ENCODE assay signal across 8 cellular contexts in the genomic region with DNA sequence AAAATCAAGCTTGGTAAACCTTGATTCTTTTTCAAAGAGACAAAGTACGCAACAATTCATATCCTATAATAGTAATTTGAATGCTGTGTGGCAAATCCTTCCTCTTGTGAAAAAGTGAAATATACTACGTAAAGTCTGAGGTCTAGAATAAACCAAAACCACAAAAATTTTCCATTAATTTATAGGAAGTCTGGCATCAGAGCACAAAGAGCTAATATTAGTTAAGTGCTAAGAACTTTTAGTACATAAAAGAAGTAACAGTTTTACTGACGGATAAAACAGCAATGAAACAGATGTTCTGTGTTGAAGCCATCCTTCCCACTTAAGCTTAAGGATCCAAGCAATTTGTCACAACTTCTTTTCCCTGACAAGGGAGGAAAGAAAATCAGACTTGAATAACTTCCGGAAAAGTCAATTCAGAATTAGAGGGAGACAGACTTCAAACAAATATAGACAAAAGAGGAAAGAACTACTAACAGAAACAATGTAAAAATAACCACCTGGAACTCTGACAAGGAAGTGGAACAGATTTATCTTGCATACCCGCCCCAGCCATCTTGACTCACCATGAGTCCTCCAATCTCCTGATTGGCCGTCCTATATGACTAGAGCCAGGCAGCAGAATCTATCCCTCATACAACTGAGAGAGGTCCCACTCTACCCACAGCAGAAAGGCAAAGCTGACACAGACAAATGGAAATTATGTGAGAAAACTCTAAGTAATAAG. TPM values are rescaled to one million over a fixed set of nuclear protein-coding genes. Genes with fewer than 3 reads are reported as not detected.
DNase-seq lines count a peak whose midpoint lies in the region; ATAC-seq, FAIRE-seq and TF ChIP-seq lines count a peak whose summit lies in the region.
"Had no signal": no experiment of that assay in that cellular context is flagged by ENCODE, and none has a peak within 500 bp of the region (broad histone marks: within the 10 kb centered on the region; RNA-seq: fewer than 3 reads in every experiment).

No MANE protein-coding gene starts in this region.

- peak overlapping the region; percentile 3 for H3K4me2 ChIP-seq in skeletal muscle satellite cell (ENCODE audit: low read length)
- H3K4me2 ChIP-seq: GM23338 had no signal

- H3K36me3 ChIP-seq in skeletal muscle satellite cell (ENCODE audit: insufficient read depth, low read length) (peaks cover 69% of the 10 kb centered on the region), testis (ENCODE audit: low read depth, missing control alignments) (no peaks in the 10 kb centered on the region)

- no peak overlapping the region for H3K9ac ChIP-seq in skeletal muscle satellite cell (ENCODE audit: low read depth, low read length)

- no peak overlapping the region for H3K27ac ChIP-seq in testis

- H3K4me1 ChIP-seq in skeletal muscle satellite cell (ENCODE audit: control insufficient read depth, insufficient read depth, low read length): peaks cover 10% of the 10 kb centered on the region
- peaks cover 3% of the 10 kb centered on the region for H3K4me1 ChIP-seq in testis

- intact Hi-C loops in testis (cut with DNase I; ENCODE audit: low total_unique reads): no loop called here

- TF ChIP-seq CTCF in testis (IDR thresholded peaks at IDR 0.05): no peak

- peak; percentile 80 for ATAC-seq in esophagus mucosa
- ATAC-seq: GM23338 had no signal

- TF ChIP-seq POLR2A in testis (IDR thresholded peaks at IDR 0.05): no peak

- no peaks in the 10 kb centered on the region for H3K9me3 ChIP-seq in skeletal muscle satellite cell (replicated peaks; ENCODE audit: low read length)
- no peaks in the 10 kb centered on the region for H3K9me3 ChIP-seq in testis

- DNase-seq in GM19239 (ENCODE audit: insufficient read length, low spot score) (no peak), NCI-H226 (peak; percentile 76), urothelium cell line (ENCODE audit: low spot score) (no peak), testis (no peak), islet precursor cell (no peak)

- no peak overlapping the region for H3K4me3 ChIP-seq in skeletal muscle satellite cell (ENCODE audit: low read length)
- no peak overlapping the region for H3K4me3 ChIP-seq in testis
- H3K4me3 ChIP-seq: GM23338 had no signal

- H3K27me3 ChIP-seq in skeletal muscle satellite cell (ENCODE audit: control insufficient read depth, insufficient read depth, low read length) (no peaks in the 10 kb centered on the region), testis (no peaks in the 10 kb centered on the region)

- WGBS in testis, 2 donors: 63 to 73% methylated on average over 6 of the region's 6 CpGs

- FAIRE-seq in GM19239 (lab: Jason Lieb, UNC) (peak; percentile 28), urothelium cell line (lab: Jason Lieb, UNC) (no peak)

RNA-seq across cellular contexts. Expression of a gene that starts 34.5 kb away (rescaled TPM):
- total RNA-seq in esophagus mucosa (48.4 TPM), testis (10 to 100 TPM; 59.4 to 74.6 TPM)
- 46.1 and 54.4 TPM in 2 replicates for total RNA-seq in skeletal muscle satellite cell (2012; rRNA removed)
- 88.1 TPM for polyA plus RNA-seq in testis (ENCODE audit: insufficient read depth, low read depth, low replicate concordance)

RNA-seq across cellular contexts. Expression of a gene that starts 45.2 kb away (rescaled TPM):
- total RNA-seq in esophagus mucosa (not detected), testis (1 to 10 TPM in 1 of 2 donors, under 1 TPM in 1; 0.62 to 1.7 TPM)
- 0.22 TPM in 1 of 2 replicates, not detected in the other for total RNA-seq in skeletal muscle satellite cell (2012; rRNA removed)
- polyA plus RNA-seq in testis (ENCODE audit: insufficient read depth, low read depth, low replicate concordance): 0.44 TPM
